Comparison of ENCODE assay signal across 19 cellular contexts in the genomic region with DNA sequence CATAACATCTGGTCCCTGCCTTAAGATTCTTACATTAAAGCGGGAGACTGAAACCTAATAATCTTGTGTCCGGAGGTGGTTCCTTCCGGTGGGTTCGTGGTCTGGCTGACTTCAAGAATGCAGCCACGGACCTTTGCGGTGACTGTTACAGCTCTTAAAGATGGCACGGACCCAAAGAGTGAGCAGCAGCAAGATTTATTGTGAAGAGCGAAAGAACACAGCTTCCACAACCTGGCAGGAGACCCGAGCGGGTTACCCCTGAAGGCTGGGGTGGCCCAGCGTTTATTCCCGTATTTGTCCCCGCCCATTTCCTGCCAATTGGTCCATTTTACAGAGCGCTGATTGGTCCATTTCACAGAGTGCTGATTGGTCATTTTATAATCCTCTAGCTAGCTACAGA.
DNase-seq lines count a peak whose midpoint lies in the region; ATAC-seq and TF ChIP-seq lines count a peak whose summit lies in the region.
"Had no signal": no experiment of that assay in that cellular context is flagged by ENCODE, and none has a peak within 500 bp of the region (broad histone marks: within the 10 kb centered on the region; RNA-seq: fewer than 3 reads in every experiment).

No MANE protein-coding gene starts in this region.

- H3K36me3 ChIP-seq in BLaER1 treated with 17β-estradiol and CSF1 and Interleukin-3, amounts not matched to agents 10 nM and 100 nM: peaks cover 0 to 4% (median 0%) of the 10 kb centered on the region in 11 experiments; a peak in 1 of 22 replicates
- H3K36me3 ChIP-seq in tibial nerve (no peaks in the 10 kb centered on the region), BE2C (no peaks in the 10 kb centered on the region)
- H3K36me3 ChIP-seq: colonic mucosa, left ventricle myocardium inferior, neutrophil, right atrium auricular region had no signal

- H3K4me3 Mint-ChIP-seq in WTC11: no peak overlapping the region
- H3K4me3 Mint-ChIP-seq: stimulated activated naive CD8-positive, alpha-beta T cell treated with anti-CD3 and anti-CD28 coated beads, Interleukin-15, amount 100 ng/mL, for 72 hours had no signal

- peak overlapping the region; percentile 46 to 91 (median 84) for H3K4me2 ChIP-seq in BLaER1 treated with 17β-estradiol and CSF1 and Interleukin-3, amounts not matched to agents 10 nM and 100 nM

- no peaks in the 10 kb centered on the region for H4K20me1 ChIP-seq in BLaER1 treated with 17β-estradiol and CSF1 and Interleukin-3, amounts not matched to agents 10 nM and 100 nM

- H3K9me3 ChIP-seq in BLaER1 treated with 17β-estradiol and CSF1 and Interleukin-3, amounts not matched to agents 10 nM and 100 nM (replicated peaks in 1 of 11): peaks cover 0 to 39% (median 20%) of the 10 kb centered on the region in 11 experiments; a peak in 16 of 22 replicates
- H3K9me3 ChIP-seq in tibial nerve (no peaks in the 10 kb centered on the region), BE2C (no peaks in the 10 kb centered on the region)
- H3K9me3 ChIP-seq: colonic mucosa, left ventricle myocardium inferior, neutrophil, right atrium auricular region had no signal

- ATAC-seq in WTC11: no peak
- no peak for ATAC-seq in GM19455 (IDR thresholded peaks at IDR 0.05; ENCODE audit: unreplicated experiment)
- ATAC-seq: stimulated activated naive CD8-positive, alpha-beta T cell treated with anti-CD3 and anti-CD28 coated beads, Interleukin-15, amount 100 ng/mL, for 72 hours had no signal

- TF ChIP-seq EP300 in tibial nerve (IDR thresholded peaks at IDR 0.05): no peak

- no peak overlapping the region for H3K27ac Mint-ChIP-seq in WTC11
- H3K27ac Mint-ChIP-seq: stimulated activated naive CD8-positive, alpha-beta T cell treated with anti-CD3 and anti-CD28 coated beads, Interleukin-15, amount 100 ng/mL, for 72 hours had no signal

- peak overlapping the region in 9 of 11 experiments; percentile 61 to 93 (median 86); a peak in 18 of 22 replicates for H3K27ac ChIP-seq in BLaER1 treated with 17β-estradiol and CSF1 and Interleukin-3, amounts not matched to agents 10 nM and 100 nM
- H3K27ac ChIP-seq in tibial nerve: no peak overlapping the region
- H3K27ac ChIP-seq: colonic mucosa, left ventricle myocardium inferior, neutrophil, right atrium auricular region, RWPE1 had no signal

- peak overlapping the region in 6 of 11 experiments; percentile 5 to 75 (median 62); a peak in 7 of 22 replicates for H3K9ac ChIP-seq in BLaER1 treated with 17β-estradiol and CSF1 and Interleukin-3, amounts not matched to agents 10 nM and 100 nM

- H3K4me1 Mint-ChIP-seq in WTC11: peaks cover 17% of the 10 kb centered on the region
- H3K4me1 Mint-ChIP-seq: stimulated activated naive CD8-positive, alpha-beta T cell treated with anti-CD3 and anti-CD28 coated beads, Interleukin-15, amount 100 ng/mL, for 72 hours had no signal

- POLR2A ChIA-PET in WTC11 (lab: Charles Lee): no interaction called here

- TF ChIP-seq CTCF in WTC11 (IDR thresholded peaks at IDR 0.05) (no peak), tibial nerve (IDR thresholded peaks at IDR 0.05) (no peak), BE2C (IDR thresholded peaks at IDR 0.05; ENCODE audit: low read depth, low read length) (no peak)

- H3K9me3 Mint-ChIP-seq in WTC11: peaks cover 3% of the 10 kb centered on the region; the same call in 1 of the 2 replicates
- H3K9me3 Mint-ChIP-seq: stimulated activated naive CD8-positive, alpha-beta T cell treated with anti-CD3 and anti-CD28 coated beads, Interleukin-15, amount 100 ng/mL, for 72 hours had no signal

- no peaks in the 10 kb centered on the region for H3K36me3 Mint-ChIP-seq in WTC11

- no peak for TF ChIP-seq POLR2A in tibial nerve (IDR thresholded peaks at IDR 0.05)

- H3K27me3 ChIP-seq in BLaER1 treated with 17β-estradiol and CSF1 and Interleukin-3, amounts not matched to agents 10 nM and 100 nM: no peaks in the 10 kb centered on the region
- H3K27me3 ChIP-seq in tibial nerve (no peaks in the 10 kb centered on the region), BE2C (no peaks in the 10 kb centered on the region)
- H3K27me3 ChIP-seq: colonic mucosa, right atrium auricular region had no signal

- DNase-seq in LHCN-M2 (ENCODE audit: low read depth): peak; percentile 39
- no peak for DNase-seq in WTC11 (ENCODE audit: low spot score)
- peak; percentile 92 for DNase-seq in iris pigment epithelial cell (ENCODE audit: low read depth)
- DNase-seq in NCI-H510A (lab: John Stamatoyannopoulos, UW): no peak
- DNase-seq in tibial nerve (ENCODE audit: low spot score in 2 of 2): no peak
- no peak for DNase-seq in BE2C
- DNase-seq: activated CD4-positive, CD25-positive, alpha-beta regulatory T cell treated with anti-CD3 and anti-CD28 coated beads, Interleukin-2, amount 50 U/mL, for 72 hours; activated gamma-delta T cell; colonic mucosa; foreskin melanocyte; left ventricle myocardium inferior; NCI-H1105; NCI-H774; stimulated activated naive CD8-positive, alpha-beta T cell treated with anti-CD3 and anti-CD28 coated beads, Interleukin-15, amount 100 ng/mL, for 72 hours had no signal

- 75 to 93% methylated on average over 13 to 14 of the region's 14 CpGs for WGBS in tibial nerve, 2 donors

- CTCF ChIA-PET in WTC11 (lab: Charles Lee): no interaction called here

- peak overlapping the region in 9 of 10 experiments; percentile 9 to 43 (median 31); a peak in 12 of 20 replicates for H3K4me3 ChIP-seq in BLaER1 treated with 17β-estradiol and CSF1 and Interleukin-3, amounts not matched to agents 10 nM and 100 nM
- H3K4me3 ChIP-seq in tibial nerve (no peak overlapping the region), BE2C (ENCODE audit: low read depth, low read length) (no peak overlapping the region)
- H3K4me3 ChIP-seq: colonic mucosa, left ventricle myocardium inferior, right atrium auricular region had no signal

- peaks cover 77 to 85% (median 84%) of the 10 kb centered on the region in 10 experiments for H3K4me1 ChIP-seq in BLaER1 treated with 17β-estradiol and CSF1 and Interleukin-3, amounts not matched to agents 10 nM and 100 nM
- H3K4me1 ChIP-seq in tibial nerve: peaks cover 0 to 7% (median 0%) of the 10 kb centered on the region in 4 donors
- H3K4me1 ChIP-seq in BE2C: peaks cover 9% of the 10 kb centered on the region
- H3K4me1 ChIP-seq: colonic mucosa, left ventricle myocardium inferior, right atrium auricular region had no signal

- H3K27me3 Mint-ChIP-seq in WTC11 (ENCODE audit: low read depth): no peaks in the 10 kb centered on the region

TF ChIP-seq in WTC11, 78 proteins besides CTCF, POLR2A, EP300 and RAD21:
- TF ChIP-seq ZNF121 (CRISPR knock-in tag; IDR thresholded peaks at IDR 0.05) (no peak), ZNF671 (CRISPR knock-in tag; IDR thresholded peaks at IDR 0.05) (no peak), ZNF138 (CRISPR knock-in tag; conservative IDR thresholded peaks at IDR 0.05) (no peak), NFYB (CRISPR knock-in tag; conservative IDR thresholded peaks at IDR 0.05; ENCODE audit: low read depth) (peak; percentile 28), FOXP4 (CRISPR knock-in tag; IDR thresholded peaks at IDR 0.05) (no peak)
- TF ChIP-seq, protein P1, sequence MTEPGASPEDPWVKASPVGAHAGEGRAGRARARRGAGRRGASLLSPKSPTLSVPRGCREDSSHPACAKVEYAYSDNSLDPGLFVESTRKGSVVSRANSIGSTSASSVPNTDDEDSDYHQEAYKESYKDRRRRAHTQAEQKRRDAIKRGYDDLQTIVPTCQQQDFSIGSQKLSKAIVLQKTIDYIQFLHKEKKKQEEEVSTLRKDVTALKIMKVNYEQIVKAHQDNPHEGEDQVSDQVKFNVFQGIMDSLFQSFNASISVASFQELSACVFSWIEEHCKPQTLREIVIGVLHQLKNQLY (CRISPR knock-in tag; IDR thresholded peaks at IDR 0.05): no peak

Comparison
In these comparisons a context has a peak if more than half of its experiments do, and no peak if none do; other contexts are left out.
1. H3K27ac ChIP-seq: peak in BLaER1 treated with 17β-estradiol and CSF1 and Interleukin-3, amounts not matched to agents 10 nM and 100 nM (9 of 11); none in tibial nerve (0 of 4).
2. H3K4me3 ChIP-seq: peak in BLaER1 treated with 17β-estradiol and CSF1 and Interleukin-3, amounts not matched to agents 10 nM and 100 nM (9 of 10); none in tibial nerve (0 of 4) and BE2C (single experiment).
3. DNase-seq: peak in LHCN-M2 (single experiment) and iris pigment epithelial cell (single experiment); none in WTC11 (single experiment), NCI-H510A (single experiment), tibial nerve (0 of 2) and BE2C (single experiment).